Comparison of ENCODE assay signal across 8 cellular contexts in the genomic region with DNA sequence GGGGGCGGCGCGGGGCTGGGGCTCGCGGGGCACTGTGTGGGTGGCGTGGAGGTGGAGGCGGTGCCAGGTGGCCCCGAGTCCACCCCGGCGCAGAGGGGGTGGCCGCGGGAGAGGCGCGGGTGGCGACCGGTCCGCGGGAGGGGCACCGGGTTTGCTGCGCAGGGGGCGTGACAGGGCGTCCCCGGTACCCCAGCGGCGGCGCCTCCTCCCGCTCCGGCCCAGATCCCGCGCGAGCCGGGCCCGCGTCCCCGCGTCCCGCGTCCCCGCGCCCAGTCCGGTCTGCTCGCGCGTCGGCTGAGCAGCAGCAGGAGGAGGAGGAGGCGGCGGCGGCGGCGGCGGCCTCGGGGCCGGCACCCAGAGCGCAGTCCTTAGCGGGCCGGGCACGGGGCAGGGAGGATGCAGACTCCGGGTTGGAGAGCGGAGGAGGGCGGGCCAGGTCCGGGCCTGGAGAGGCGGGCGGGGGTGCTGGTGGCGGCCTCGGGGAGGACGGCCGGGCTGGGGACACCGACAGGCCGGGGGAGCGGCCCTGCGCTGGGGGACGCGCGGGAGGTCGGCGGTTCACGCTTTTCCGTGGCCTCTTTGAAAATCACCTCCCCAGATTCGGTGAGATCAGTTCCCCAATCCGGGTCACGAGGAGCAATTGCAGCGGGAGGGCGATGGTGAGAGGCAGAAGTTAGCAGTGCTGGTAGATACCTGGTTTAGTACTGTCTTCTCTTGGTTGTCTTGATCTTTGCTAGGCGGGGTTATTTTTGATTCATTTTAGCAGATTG. TPM values are rescaled to one million over a fixed set of nuclear protein-coding genes. Genes with fewer than 3 reads are reported as not detected.
DNase-seq lines count a peak whose midpoint lies in the region; ATAC-seq and TF ChIP-seq lines count a peak whose summit lies in the region.

No MANE protein-coding gene starts in this region.

- peaks cover 7% of the 10 kb centered on the region for H3F3A ChIP-seq in DOHH2 (ENCODE audit: control insufficient read depth, insufficient read depth)
- H3F3A ChIP-seq in PC-9 (ENCODE audit: insufficient read depth, low read depth) = peaks cover 12% of the 10 kb centered on the region; the same call in 1 of the 2 replicates

- H3K4me2 ChIP-seq in DOHH2 (ENCODE audit: low read length) = peak overlapping the region; percentile 88
- peak overlapping the region; percentile 88 for H3K4me2 ChIP-seq in PC-9
- peak overlapping the region; percentile 87 for H3K4me2 ChIP-seq in osteoblast (ENCODE audit: insufficient read depth, low read length)

- H4K20me1 ChIP-seq in DOHH2 (ENCODE audit: control insufficient read depth, insufficient read depth, low read depth, low read length) = peaks cover 29% of the 10 kb centered on the region; the same call in 1 of the 2 replicates
- H4K20me1 ChIP-seq in PC-9 (ENCODE audit: insufficient read depth) = peaks cover 44% of the 10 kb centered on the region
- peaks cover 48% of the 10 kb centered on the region for H4K20me1 ChIP-seq in osteoblast (ENCODE audit: insufficient read depth, low read length)

- peak overlapping the region in 1 of 2 donors; percentile 23 for H3K27ac Mint-ChIP-seq in activated naive CD4-positive, alpha-beta T cell treated with anti-CD3 and anti-CD28 coated beads, Interleukin-2, amount 50 U/mL, for 72 hours

- ATAC-seq in GM21381 (IDR thresholded peaks at IDR 0.05; ENCODE audit: unreplicated experiment) = peak; percentile 42
- peak; percentile 32 to 71 for ATAC-seq in activated naive CD4-positive, alpha-beta T cell treated with anti-CD3 and anti-CD28 coated beads, Interleukin-2, amount 50 U/mL, for 72 hours

- intact Hi-C loops in PC-9 (cut with micrococcal nuclease; ENCODE audit: unreplicated experiment) (loop anchor here (1.0 kb wide), 6 partner anchors 12 to 124 kb away; no protein-coding TSS in a partner anchor), head of caudate nucleus (cut with DNase I) (loop anchor here (5.0 to 10.0 kb wide), 2 partner anchors 123 to 520 kb away; a partner anchor contains a TSS)

- peaks cover 4% of the 10 kb centered on the region; the same call in 1 of the 2 replicates for H3K36me3 ChIP-seq in DOHH2 (ENCODE audit: control insufficient read depth, low read length)
- H3K36me3 ChIP-seq in PC-9 (ENCODE audit: low read depth) = peaks cover 7% of the 10 kb centered on the region; the same call in 1 of the 2 replicates
- peaks cover 15% of the 10 kb centered on the region for H3K36me3 ChIP-seq in osteoblast (ENCODE audit: insufficient read depth, low read length)

- H3K4me1 ChIP-seq in DOHH2 (ENCODE audit: control insufficient read depth, low read length) (peaks cover 53% of the 10 kb centered on the region), PC-9 (replicated peaks; ENCODE audit: insufficient read depth) (peaks cover 51% of the 10 kb centered on the region), osteoblast (ENCODE audit: insufficient read depth, low read length) (peaks cover 47% of the 10 kb centered on the region)

- H3K9me3 Mint-ChIP-seq in activated naive CD4-positive, alpha-beta T cell treated with anti-CD3 and anti-CD28 coated beads, Interleukin-2, amount 50 U/mL, for 72 hours = no peaks in the 10 kb centered on the region

- TSS peak; percentile 20 for BruUV-seq in PC-9 (replicated peaks; lab: Mats Ljungman, UMichigan)

- POLR2A ChIA-PET in PC-9 (lab: Charles Lee; ENCODE audit: unreplicated experiment) = interaction anchor here (0.6 to 1.8 kb wide), 30 partner anchors 9 to 169 kb away, joined by 3 to 45 read pairs (median 7); no protein-coding TSS in a partner anchor

- DNase-seq in HS-27A (ENCODE audit: low read depth) (peak; percentile 75), PC-9 (peak in 1 of 2 experiments; percentile 89), head of caudate nucleus (peak; percentile 32 to 85 (median 72)), osteoblast (ENCODE audit: insufficient read length, low spot score, missing footprints) (peak; percentile 94), GOT3 (lab: John Stamatoyannopoulos, UW) (no peak)
- DNase-seq in activated naive CD4-positive, alpha-beta T cell treated with anti-CD3 and anti-CD28 coated beads, Interleukin-2, amount 50 U/mL, for 72 hours (ENCODE audit: low spot score in 2 of 2) = peak; percentile 41 to 55

- H2AFZ ChIP-seq in PC-9 = peak overlapping the region; percentile 67
- H2AFZ ChIP-seq in osteoblast (ENCODE audit: low read length) = no peak overlapping the region

- H3K27me3 ChIP-seq in DOHH2 (ENCODE audit: control insufficient read depth, low read length) (no peaks in the 10 kb centered on the region), PC-9 (ENCODE audit: insufficient read depth, low read depth) (no peaks in the 10 kb centered on the region), osteoblast (ENCODE audit: insufficient read depth, low read length) (no peaks in the 10 kb centered on the region)

- peak overlapping the region; percentile 91 for H3K4me3 ChIP-seq in DOHH2 (ENCODE audit: low read length)
- peak overlapping the region; percentile 99 for H3K4me3 ChIP-seq in PC-9
- H3K4me3 ChIP-seq in osteoblast (ENCODE audit: insufficient read depth, low read length) = peak overlapping the region; percentile 98

- H3K36me3 Mint-ChIP-seq in activated naive CD4-positive, alpha-beta T cell treated with anti-CD3 and anti-CD28 coated beads, Interleukin-2, amount 50 U/mL, for 72 hours = peaks cover 0 to 4% of the 10 kb centered on the region in 2 donors

- H3K9me2 ChIP-seq in DOHH2 (replicated peaks; ENCODE audit: control insufficient read depth, low read length) (no peaks in the 10 kb centered on the region), PC-9 (ENCODE audit: insufficient read depth) (no peaks in the 10 kb centered on the region)

- no peak for TF ChIP-seq CTCF in DOHH2 (IDR thresholded peaks at IDR 0.05; ENCODE audit: low read depth, low read length, poor library complexity, severe bottlenecking)
- TF ChIP-seq CTCF in PC-9 (conservative IDR thresholded peaks at IDR 0.05) = no peak
- TF ChIP-seq CTCF in osteoblast (IDR thresholded peaks at IDR 0.05; ENCODE audit: extremely low read depth, low read depth, low read length) = no peak

- peaks cover 61% of the 10 kb centered on the region for H3K79me2 ChIP-seq in DOHH2 (ENCODE audit: control insufficient read depth, low read length)
- peaks cover 60% of the 10 kb centered on the region for H3K79me2 ChIP-seq in PC-9 (ENCODE audit: low read depth)
- H3K79me2 ChIP-seq in osteoblast (ENCODE audit: insufficient read depth, low read length) = peaks cover 61% of the 10 kb centered on the region

- H3K9me3 ChIP-seq in DOHH2 (ENCODE audit: control insufficient read depth, insufficient read depth, low read length) (no peaks in the 10 kb centered on the region), PC-9 (ENCODE audit: insufficient read depth, low read depth) (no peaks in the 10 kb centered on the region), osteoblast (ENCODE audit: low read depth, low read length) (no peaks in the 10 kb centered on the region)

- CTCF ChIA-PET in PC-9 (lab: Charles Lee) = interaction anchor here (0.5 to 1.3 kb wide), 13 partner anchors 9 to 159 kb away, joined by 3 to 23 read pairs (median 4); no protein-coding TSS in a partner anchor

- H3K27ac ChIP-seq in DOHH2 (ENCODE audit: low read depth, low read length) (no peak overlapping the region), PC-9 (peak overlapping the region; percentile 78), osteoblast (ENCODE audit: low read depth, low read length) (peak overlapping the region; percentile 89)

RNA-seq across cellular contexts. Expression of a gene that starts 1.6 kb away (rescaled TPM):
- total RNA-seq in PC-9 (2021) = 596 and 756 TPM in 2 replicates
- 10 to 100 TPM; 13.3 to 18.2 TPM for total RNA-seq in activated naive CD4-positive, alpha-beta T cell treated with anti-CD3 and anti-CD28 coated beads, Interleukin-2, amount 50 U/mL, for 72 hours
- total RNA-seq in osteoblast = 246 and 274 TPM in 2 replicates

Comparison
In these comparisons a context has a peak if more than half of its experiments do, and no peak if none do; other contexts are left out.
1. RNA of a gene that starts 1.6 kb away (total RNA-seq): 596 to 756 TPM in PC-9 and 246 to 274 TPM in osteoblast; 13.3 to 18.2 TPM in activated naive CD4-positive, alpha-beta T cell treated with anti-CD3 and anti-CD28 coated beads, Interleukin-2, amount 50 U/mL, for 72 hours; every median in the first group is over 10 times any median in the second.
2. Peak in every context shown above with its lines, with median percentiles within 50 percentile points of each other: H3K4me2 ChIP-seq and H3K4me3 ChIP-seq.